In the genomic region with DNA sequence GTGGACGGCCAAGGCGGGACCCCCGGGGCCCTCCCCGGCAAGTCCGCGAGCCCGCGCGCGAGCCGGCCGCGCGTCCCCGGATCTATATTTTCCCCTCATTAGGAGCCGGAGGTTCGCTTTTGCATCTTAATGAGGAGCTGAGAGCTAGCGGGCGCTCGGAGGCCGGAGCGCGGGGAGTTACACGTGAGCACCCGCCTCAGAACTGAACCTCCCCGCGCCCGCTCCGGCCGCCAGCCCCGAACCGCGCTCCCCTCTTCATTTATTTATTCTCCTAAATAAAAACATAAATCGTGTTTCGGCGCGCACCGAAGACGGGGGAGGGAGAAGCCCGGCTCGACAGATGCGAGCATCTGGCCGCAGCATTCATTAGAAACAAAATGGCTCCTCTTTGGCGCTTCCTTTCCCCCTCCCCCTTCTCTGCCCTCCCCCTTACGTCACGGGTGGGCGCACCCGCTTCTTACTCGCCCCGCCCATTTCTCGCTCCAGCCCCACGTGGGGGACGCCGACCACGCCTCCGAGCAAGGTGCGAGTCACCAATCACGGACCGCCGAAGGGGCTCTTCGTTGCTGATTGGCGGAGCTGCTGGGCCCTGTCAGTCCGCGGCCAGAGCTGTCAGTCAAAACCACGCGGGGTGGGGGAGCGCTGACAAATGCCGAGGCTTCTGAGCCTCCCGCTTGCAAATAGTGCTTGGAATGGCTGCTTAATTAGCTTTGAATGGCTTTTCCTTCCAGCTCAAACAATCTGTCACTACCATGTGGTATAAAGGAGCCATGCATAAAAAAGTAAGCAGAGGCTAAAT, we compare ENCODE assay signal across 8 cellular contexts. TPM values are rescaled to one million over a fixed set of nuclear protein-coding genes. Genes with fewer than 3 reads are reported as not detected.
DNase-seq lines count a peak whose midpoint lies in the region; ATAC-seq, FAIRE-seq and TF ChIP-seq lines count a peak whose summit lies in the region.

No MANE protein-coding gene starts in this region.

- H3K4me1 ChIP-seq in heart right ventricle (peaks cover 27 to 72% (median 55%) of the 10 kb centered on the region in 9 donors), upper lobe of left lung (peaks cover 43 to 56% (median 47%) of the 10 kb centered on the region in 4 donors)

- H3K9me3 ChIP-seq in heart right ventricle (no peaks in the 10 kb centered on the region), upper lobe of left lung (no peaks in the 10 kb centered on the region)

- peaks cover 0 to 3% (median 0%) of the 10 kb centered on the region in 9 donors for H3K36me3 ChIP-seq in heart right ventricle
- H3K36me3 ChIP-seq in upper lobe of left lung, result no peaks in the 10 kb centered on the region

- H3K4me3 ChIP-seq in heart right ventricle, result peak overlapping the region; percentile 38 to 90 (median 76)
- H3K4me3 ChIP-seq in upper lobe of left lung, result peak overlapping the region; percentile 25 to 85 (median 64)

- H3K27me3 ChIP-seq in heart right ventricle (peaks cover 0 to 7% (median 0%) of the 10 kb centered on the region in 7 donors), upper lobe of left lung (no peaks in the 10 kb centered on the region)

- DNase-seq in GM12891 (ENCODE audit: insufficient read length, low spot score), result peak; percentile 99
- peak; percentile 92 for DNase-seq in NCI-H146 treated with DMSO at 0.1 percent for 48 hours (lab: John Stamatoyannopoulos, UW; ENCODE audit: unreplicated experiment)
- peak; percentile 99 to 100 (median 99) for DNase-seq in T-helper 1 cell
- DNase-seq in amniotic stem cell (lab: John Stamatoyannopoulos, UW), result peak; percentile 97
- DNase-seq in heart right ventricle, result peak; percentile 100
- peak; percentile 100 for DNase-seq in posterior cingulate gyrus
- DNase-seq in upper lobe of left lung, result peak; percentile 99

- intact Hi-C loops in heart right ventricle (cut with DNase I), result loop anchor here in 7 of 10 donors (5.0 to 10.0 kb wide), 12 partner anchors 58 to 625 kb away; no protein-coding TSS in a partner anchor
- intact Hi-C loops in posterior cingulate gyrus (cut with DNase I), result loop anchor here (5.0 kb wide), 1 partner anchor 522 kb away; no protein-coding TSS in a partner anchor

- peak; percentile 55 for ATAC-seq in HG02852 (IDR thresholded peaks at IDR 0.05; ENCODE audit: unreplicated experiment)
- peak; percentile 78 to 90 (median 87) for ATAC-seq in heart right ventricle
- peak; percentile 86 to 90 for ATAC-seq in upper lobe of left lung (ENCODE audit: low FRiP score in 2 of 2)

- peak in 2 of 4 donors; percentile 16 to 63 for TF ChIP-seq EP300 in upper lobe of left lung (IDR thresholded peaks at IDR 0.05)

- no peak for TF ChIP-seq CTCF in heart right ventricle (IDR thresholded peaks at IDR 0.05)
- TF ChIP-seq CTCF in upper lobe of left lung (IDR thresholded peaks at IDR 0.05), result peak in 2 of 6 experiments; percentile 8 to 11

- FAIRE-seq in GM12891 (lab: Jason Lieb, UNC), result peak; percentile 97

- TF ChIP-seq POLR2A in GM12891 (IDR thresholded peaks at IDR 0.05; ENCODE audit: low read depth, low read length) (peak; percentile 92), upper lobe of left lung (IDR thresholded peaks at IDR 0.05) (peak; percentile 87 to 97 (median 92))

- H3K27ac ChIP-seq in heart right ventricle, result peak overlapping the region; percentile 70 to 99 (median 94)
- peak overlapping the region; percentile 92 to 98 (median 96) for H3K27ac ChIP-seq in upper lobe of left lung

- WGBS in heart right ventricle, 2 donors, result 0 to 1% methylated on average over 66 to 69 of the region's 69 CpGs
- 0 to 1% methylated on average over 50 to 69 of the region's 69 CpGs for WGBS in upper lobe of left lung, 2 donors

TF ChIP-seq in GM12891, 5 proteins besides CTCF, POLR2A, EP300 and RAD21:
- TF ChIP-seq TAF1 (IDR thresholded peaks at IDR 0.05; ENCODE audit: low read depth, low read length), result peak; percentile 77
- 0 out of 2 replicates have a peak, but pooled peaks have one; percentile 18 for TF ChIP-seq SPI1 (IDR thresholded peaks at IDR 0.05; ENCODE audit: low read depth, low read length)
- TF ChIP-seq POU2F2 (IDR thresholded peaks at IDR 0.05; ENCODE audit: low read depth, low read length), result 0 out of 2 replicates have a peak, but pooled peaks have one; percentile 10
- peak; percentile 82 for TF ChIP-seq POLR2AphosphoS5 (IDR thresholded peaks at IDR 0.05; ENCODE audit: low read depth, low read length)
- peak; percentile 97 for TF ChIP-seq PAX5 (IDR thresholded peaks at IDR 0.05; ENCODE audit: insufficient read depth, low read length, severe bottlenecking)

RNA-seq across cellular contexts. Expression of gene TLE3, which starts 1.6 kb away (rescaled TPM):
- 18.6 TPM for polyA plus RNA-seq in GM12891 (2012; ENCODE audit: low read depth, missing spikeins)
- total RNA-seq in heart right ventricle (10 to 100 TPM in 9 of 10 donors, 1 to 10 TPM in 1; 9.7 to 21.7 (median 13.6) TPM), upper lobe of left lung (100 to 1,000 TPM in 1 of 6 donors, 10 to 100 TPM in 5; 52.2 to 140 (median 80.6) TPM)
- polyA plus RNA-seq in heart right ventricle, result 1 to 10 TPM; 7.5 to 8.4 TPM

Comparison
In these comparisons a context has a peak if more than half of its experiments do, and no peak if none do; other contexts are left out.
1. Peak in every context shown above with its lines: DNase-seq, ATAC-seq, H3K4me3 ChIP-seq and H3K27ac ChIP-seq.